8 cellular contexts compared by ENCODE assay signal in genomic region chr21:25734654-25735220, GRCh38. TPM values are rescaled to one million over a fixed set of nuclear protein-coding genes. Genes with fewer than 3 reads are reported as not detected.
DNase-seq lines count a peak whose midpoint lies in the region; ATAC-seq and TF ChIP-seq lines count a peak whose summit lies in the region.

Gene ATP5PF, minus strand, starts transcription at chr21:25734904. Its CDS starts 5,110 bp downstream, at chr21:25729794.
Gene GABPA, plus strand, starts transcription at chr21:25734972. Its CDS starts 6,627 bp downstream, at chr21:25741599.

- peak within 1 kb of the TSS; percentile 97 for H3K27ac ChIP-seq in temporal lobe (ENCODE audit: low read depth, low read length)

- no peaks in the 10 kb centered on the region for H3K27me3 Mint-ChIP-seq in activated naive CD4-positive, alpha-beta T cell treated with anti-CD3 and anti-CD28 coated beads, Interleukin-2, amount 50 U/mL, for 24 hours

- H3K27me3 ChIP-seq in GM06990 (replicated peaks; ENCODE audit: control insufficient read depth, insufficient read depth, low read length) = no peaks in the 10 kb centered on the region

- H3K4me1 Mint-ChIP-seq in activated naive CD4-positive, alpha-beta T cell treated with anti-CD3 and anti-CD28 coated beads, Interleukin-2, amount 50 U/mL, for 24 hours = peaks cover 66% of the 10 kb centered on the region

- DNase-seq in GM06990 (ENCODE audit: extremely low read depth, insufficient read length) (peak; percentile 98), NCI-H1092 (lab: John Stamatoyannopoulos, UW) (peak; percentile 98), glomerular endothelial cell (ENCODE audit: extremely low read depth, low read depth, low spot score) (peak; percentile 97), occipital lobe (lab: John Stamatoyannopoulos, UW) (peak; percentile 94)

- peak within 1 kb of the TSS; percentile 100 for H3K27ac Mint-ChIP-seq in activated naive CD4-positive, alpha-beta T cell treated with anti-CD3 and anti-CD28 coated beads, Interleukin-2, amount 50 U/mL, for 24 hours

- peak within 1 kb of the TSS; percentile 99 for H3K4me3 Mint-ChIP-seq in activated naive CD4-positive, alpha-beta T cell treated with anti-CD3 and anti-CD28 coated beads, Interleukin-2, amount 50 U/mL, for 24 hours

- H3K36me3 Mint-ChIP-seq in activated naive CD4-positive, alpha-beta T cell treated with anti-CD3 and anti-CD28 coated beads, Interleukin-2, amount 50 U/mL, for 24 hours = peaks cover 5% of the 10 kb centered on the region

- no peaks in the 10 kb centered on the region; the same call in none of the 2 replicates for H3K36me3 ChIP-seq in GM06990 (ENCODE audit: control insufficient read depth, insufficient read depth, low read length)

- peak within 1 kb of the TSS; percentile 97 for H3K4me3 ChIP-seq in GM06990 (replicated peaks; ENCODE audit: low read depth, low read length)

- TF ChIP-seq CTCF in GM06990 (IDR thresholded peaks at IDR 0.05; ENCODE audit: insufficient read depth, low read length, poor library complexity, severe bottlenecking) = no peak

- peak; percentile 86 for ATAC-seq in HG02588 (IDR thresholded peaks at IDR 0.05; ENCODE audit: unreplicated experiment)
- peak; percentile 93 for ATAC-seq in SK-N-SH treated with all-trans-retinoic acid at 6 μM for 48 hours

- H3K9me3 Mint-ChIP-seq in activated naive CD4-positive, alpha-beta T cell treated with anti-CD3 and anti-CD28 coated beads, Interleukin-2, amount 50 U/mL, for 24 hours = no peaks in the 10 kb centered on the region

TF ChIP-seq in SK-N-SH treated with all-trans-retinoic acid at 6 μM for 48 hours, 23 proteins besides CTCF, POLR2A, EP300 and RAD21:
- TF ChIP-seq GLIS3 (CRISPR knock-in tag; IDR thresholded peaks at IDR 0.05) (no peak), ARNTL (CRISPR knock-in tag; IDR thresholded peaks at IDR 0.05; ENCODE audit: borderline replicate concordance, low read depth) (no peak), ZNF565 (CRISPR knock-in tag; conservative IDR thresholded peaks at IDR 0.05; ENCODE audit: low read depth) (no peak), ZNF70 (CRISPR knock-in tag; IDR thresholded peaks at IDR 0.05) (no peak), RARB (CRISPR knock-in tag; IDR thresholded peaks at IDR 0.05) (no peak), ZNF8 (CRISPR knock-in tag; IDR thresholded peaks at IDR 0.05) (no peak), PPARA (CRISPR knock-in tag; IDR thresholded peaks at IDR 0.05; ENCODE audit: borderline replicate concordance) (no peak), SNAI2 (CRISPR knock-in tag; IDR thresholded peaks at IDR 0.05) (no peak), ZFP3 (CRISPR knock-in tag; IDR thresholded peaks at IDR 0.05) (no peak), CSDC2 (CRISPR knock-in tag; IDR thresholded peaks at IDR 0.05) (no peak), OSR1 (CRISPR knock-in tag; IDR thresholded peaks at IDR 0.05) (no peak), TCF4 (CRISPR knock-in tag; IDR thresholded peaks at IDR 0.05; ENCODE audit: borderline replicate concordance) (no peak), ZFP30 (CRISPR knock-in tag; IDR thresholded peaks at IDR 0.05) (no peak)
- TF ChIP-seq, protein P1, sequence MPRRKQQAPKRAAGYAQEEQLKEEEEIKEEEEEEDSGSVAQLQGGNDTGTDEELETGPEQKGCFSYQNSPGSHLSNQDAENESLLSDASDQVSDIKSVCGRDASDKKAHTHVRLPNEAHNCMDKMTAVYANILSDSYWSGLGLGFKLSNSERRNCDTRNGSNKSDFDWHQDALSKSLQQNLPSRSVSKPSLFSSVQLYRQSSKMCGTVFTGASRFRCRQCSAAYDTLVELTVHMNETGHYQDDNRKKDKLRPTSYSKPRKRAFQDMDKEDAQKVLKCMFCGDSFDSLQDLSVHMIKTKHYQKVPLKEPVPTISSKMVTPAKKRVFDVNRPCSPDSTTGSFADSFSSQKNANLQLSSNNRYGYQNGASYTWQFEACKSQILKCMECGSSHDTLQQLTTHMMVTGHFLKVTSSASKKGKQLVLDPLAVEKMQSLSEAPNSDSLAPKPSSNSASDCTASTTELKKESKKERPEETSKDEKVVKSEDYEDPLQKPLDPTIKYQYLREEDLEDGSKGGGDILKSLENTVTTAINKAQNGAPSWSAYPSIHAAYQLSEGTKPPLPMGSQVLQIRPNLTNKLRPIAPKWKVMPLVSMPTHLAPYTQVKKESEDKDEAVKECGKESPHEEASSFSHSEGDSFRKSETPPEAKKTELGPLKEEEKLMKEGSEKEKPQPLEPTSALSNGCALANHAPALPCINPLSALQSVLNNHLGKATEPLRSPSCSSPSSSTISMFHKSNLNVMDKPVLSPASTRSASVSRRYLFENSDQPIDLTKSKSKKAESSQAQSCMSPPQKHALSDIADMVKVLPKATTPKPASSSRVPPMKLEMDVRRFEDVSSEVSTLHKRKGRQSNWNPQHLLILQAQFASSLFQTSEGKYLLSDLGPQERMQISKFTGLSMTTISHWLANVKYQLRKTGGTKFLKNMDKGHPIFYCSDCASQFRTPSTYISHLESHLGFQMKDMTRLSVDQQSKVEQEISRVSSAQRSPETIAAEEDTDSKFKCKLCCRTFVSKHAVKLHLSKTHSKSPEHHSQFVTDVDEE (CRISPR knock-in tag; IDR thresholded peaks at IDR 0.05) = no peak
- TF ChIP-seq, protein P2, sequence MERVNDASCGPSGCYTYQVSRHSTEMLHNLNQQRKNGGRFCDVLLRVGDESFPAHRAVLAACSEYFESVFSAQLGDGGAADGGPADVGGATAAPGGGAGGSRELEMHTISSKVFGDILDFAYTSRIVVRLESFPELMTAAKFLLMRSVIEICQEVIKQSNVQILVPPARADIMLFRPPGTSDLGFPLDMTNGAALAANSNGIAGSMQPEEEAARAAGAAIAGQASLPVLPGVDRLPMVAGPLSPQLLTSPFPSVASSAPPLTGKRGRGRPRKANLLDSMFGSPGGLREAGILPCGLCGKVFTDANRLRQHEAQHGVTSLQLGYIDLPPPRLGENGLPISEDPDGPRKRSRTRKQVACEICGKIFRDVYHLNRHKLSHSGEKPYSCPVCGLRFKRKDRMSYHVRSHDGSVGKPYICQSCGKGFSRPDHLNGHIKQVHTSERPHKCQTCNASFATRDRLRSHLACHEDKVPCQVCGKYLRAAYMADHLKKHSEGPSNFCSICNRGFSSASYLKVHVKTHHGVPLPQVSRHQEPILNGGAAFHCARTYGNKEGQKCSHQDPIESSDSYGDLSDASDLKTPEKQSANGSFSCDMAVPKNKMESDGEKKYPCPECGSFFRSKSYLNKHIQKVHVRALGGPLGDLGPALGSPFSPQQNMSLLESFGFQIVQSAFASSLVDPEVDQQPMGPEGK (CRISPR knock-in tag; IDR thresholded peaks at IDR 0.05; ENCODE audit: borderline replicate concordance) = no peak
- TF ChIP-seq, protein P3, sequence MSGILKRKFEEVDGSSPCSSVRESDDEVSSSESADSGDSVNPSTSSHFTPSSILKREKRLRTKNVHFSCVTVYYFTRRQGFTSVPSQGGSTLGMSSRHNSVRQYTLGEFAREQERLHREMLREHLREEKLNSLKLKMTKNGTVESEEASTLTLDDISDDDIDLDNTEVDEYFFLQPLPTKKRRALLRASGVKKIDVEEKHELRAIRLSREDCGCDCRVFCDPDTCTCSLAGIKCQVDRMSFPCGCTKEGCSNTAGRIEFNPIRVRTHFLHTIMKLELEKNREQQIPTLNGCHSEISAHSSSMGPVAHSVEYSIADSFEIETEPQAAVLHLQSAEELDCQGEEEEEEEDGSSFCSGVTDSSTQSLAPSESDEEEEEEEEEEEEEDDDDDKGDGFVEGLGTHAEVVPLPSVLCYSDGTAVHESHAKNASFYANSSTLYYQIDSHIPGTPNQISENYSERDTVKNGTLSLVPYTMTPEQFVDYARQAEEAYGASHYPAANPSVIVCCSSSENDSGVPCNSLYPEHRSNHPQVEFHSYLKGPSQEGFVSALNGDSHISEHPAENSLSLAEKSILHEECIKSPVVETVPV (CRISPR knock-in tag; IDR thresholded peaks at IDR 0.05) = no peak
- TF ChIP-seq, protein P4, sequence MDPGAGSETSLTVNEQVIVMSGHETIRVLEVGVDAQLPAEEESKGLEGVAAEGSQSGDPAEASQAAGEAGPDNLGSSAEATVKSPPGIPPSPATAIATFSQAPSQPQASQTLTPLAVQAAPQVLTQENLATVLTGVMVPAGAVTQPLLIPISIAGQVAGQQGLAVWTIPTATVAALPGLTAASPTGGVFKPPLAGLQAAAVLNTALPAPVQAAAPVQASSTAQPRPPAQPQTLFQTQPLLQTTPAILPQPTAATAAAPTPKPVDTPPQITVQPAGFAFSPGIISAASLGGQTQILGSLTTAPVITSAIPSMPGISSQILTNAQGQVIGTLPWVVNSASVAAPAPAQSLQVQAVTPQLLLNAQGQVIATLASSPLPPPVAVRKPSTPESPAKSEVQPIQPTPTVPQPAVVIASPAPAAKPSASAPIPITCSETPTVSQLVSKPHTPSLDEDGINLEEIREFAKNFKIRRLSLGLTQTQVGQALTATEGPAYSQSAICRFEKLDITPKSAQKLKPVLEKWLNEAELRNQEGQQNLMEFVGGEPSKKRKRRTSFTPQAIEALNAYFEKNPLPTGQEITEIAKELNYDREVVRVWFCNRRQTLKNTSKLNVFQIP (CRISPR knock-in tag; IDR thresholded peaks at IDR 0.05; ENCODE audit: borderline replicate concordance, low read depth) = no peak

RNA-seq across cellular contexts. Expression of gene ATP5PF, which starts in this region (rescaled TPM):
- total RNA-seq in glomerular endothelial cell (95.4 and 122 TPM in 2 replicates), occipital lobe (53.3 TPM), temporal lobe (59.3 TPM)

RNA-seq across cellular contexts. Expression of gene GABPA, which starts in this region (rescaled TPM):
- 16.1 and 19.0 TPM in 2 replicates for total RNA-seq in glomerular endothelial cell
- total RNA-seq in occipital lobe = 50.8 TPM
- total RNA-seq in temporal lobe = 34.4 TPM

Comparison
In these comparisons a context has a peak if more than half of its experiments do, and no peak if none do; other contexts are left out.
1. Peak in every context shown above with its lines: DNase-seq, ATAC-seq, H3K4me3 ChIP-seq and H3K27ac ChIP-seq.